1 cellular context compared by ENCODE assay signal in genomic region chr22:38153821-38154562, GRCh38.
TF ChIP-seq lines count a peak whose summit lies in the region.

No MANE protein-coding gene starts in this region.

TF ChIP-seq in HCT116, 20 proteins besides CTCF, POLR2A, EP300 and RAD21 (continued from another document):
- no peak for TF ChIP-seq ZBTB33 (IDR thresholded peaks at IDR 0.05; ENCODE audit: extremely low read depth, insufficient replicate concordance, low read length)
- no peak for TF ChIP-seq ZNF274 (IDR thresholded peaks at IDR 0.05; ENCODE audit: low read depth, low read length)
- TF ChIP-seq YY1 (IDR thresholded peaks at IDR 0.05; ENCODE audit: extremely low read depth, insufficient replicate concordance, low read depth, low read length): no peak
- TF ChIP-seq ELF1 (IDR thresholded peaks at IDR 0.05; ENCODE audit: borderline replicate concordance, low read depth): no peak
- TF ChIP-seq TCF7L2 (IDR thresholded peaks at IDR 0.05; ENCODE audit: borderline replicate concordance, extremely low read depth, insufficient read depth, insufficient read length): no peak
- TF ChIP-seq EZH2 (IDR thresholded peaks at IDR 0.05): no peak
- no peak for TF ChIP-seq SP1 (IDR thresholded peaks at IDR 0.05; ENCODE audit: low read depth)
- TF ChIP-seq SRF (IDR thresholded peaks at IDR 0.05; ENCODE audit: low read depth): no peak
- TF ChIP-seq ATF3 (IDR thresholded peaks at IDR 0.05): no peak
- no peak for TF ChIP-seq EGR1 (IDR thresholded peaks at IDR 0.05; ENCODE audit: low read depth)
- no peak for TF ChIP-seq POLR2AphosphoS5 (IDR thresholded peaks at IDR 0.05; ENCODE audit: low read depth, low read length)
